In genomic region chr17:41496803-41497484, GRCh38 we compare ENCODE assay signal across 1 cellular context.
TF ChIP-seq lines count a peak whose summit lies in the region.

No MANE protein-coding gene starts in this region.

TF ChIP-seq in K562, 482 proteins besides CTCF, POLR2A, EP300 and RAD21 (continued from another document):
- peak; percentile 41; the same call in 1 of the 2 replicates for TF ChIP-seq L3MBTL2 (IDR thresholded peaks at IDR 0.05)
- TF ChIP-seq MYNN (IDR thresholded peaks at IDR 0.05), result peak; percentile 83
- no peak for TF ChIP-seq MYNN (CRISPR knock-in tag; IDR thresholded peaks at IDR 0.05)
- 0 out of 2 replicates have a peak, but pooled peaks have one; percentile 21 for TF ChIP-seq KLF16 (IDR thresholded peaks at IDR 0.05)
- TF ChIP-seq NFIC (IDR thresholded peaks at IDR 0.05), result peak; percentile 34; the same call in 1 of the 2 replicates
- 0 out of 4 replicates have a peak, but pooled peaks of 1 of the 2 experiments have one; percentile 58 for TF ChIP-seq ZNF639 (CRISPR knock-in tag; conservative IDR thresholded peaks at IDR 0.05 in 1 of 2, IDR thresholded peaks at IDR 0.05 in 1 of 2)
- 0 out of 2 replicates have a peak, but pooled peaks have one; percentile 33 for TF ChIP-seq GABPA (tag; conservative IDR thresholded peaks at IDR 0.05; ENCODE audit: low read depth)
- TF ChIP-seq ELF1 (tag; IDR thresholded peaks at IDR 0.05), result peak; percentile 47; the same call in 1 of the 2 replicates
- peak in 2 of 3 experiments; percentile 70 to 72 for TF ChIP-seq YY1 (IDR thresholded peaks at IDR 0.05; ENCODE audit: borderline replicate concordance in 1 of 3, control insufficient read depth in 1 of 3, extremely low read depth in 1 of 3, insufficient read depth in 3 of 3, insufficient read length in 1 of 3, insufficient replicate concordance in 2 of 3, low read depth in 1 of 3, low read length in 2 of 3)
- 0 out of 2 replicates have a peak, but pooled peaks have one; percentile 16 for TF ChIP-seq ETV1 (tag; conservative IDR thresholded peaks at IDR 0.05; ENCODE audit: low read depth)
- TF ChIP-seq LCOR (CRISPR knock-in tag; IDR thresholded peaks at IDR 0.05), result no peak
- TF ChIP-seq PRDM10 (IDR thresholded peaks at IDR 0.05; ENCODE audit: partially characterized antibody), result peak; percentile 54
- TF ChIP-seq PHF20 (IDR thresholded peaks at IDR 0.05; ENCODE audit: partially characterized antibody), result peak; percentile 13
- TF ChIP-seq TFAP4 (CRISPR knock-in tag; IDR thresholded peaks at IDR 0.05; ENCODE audit: borderline replicate concordance), result peak; percentile 46; the same call in 1 of the 2 replicates
